In the genomic region with DNA sequence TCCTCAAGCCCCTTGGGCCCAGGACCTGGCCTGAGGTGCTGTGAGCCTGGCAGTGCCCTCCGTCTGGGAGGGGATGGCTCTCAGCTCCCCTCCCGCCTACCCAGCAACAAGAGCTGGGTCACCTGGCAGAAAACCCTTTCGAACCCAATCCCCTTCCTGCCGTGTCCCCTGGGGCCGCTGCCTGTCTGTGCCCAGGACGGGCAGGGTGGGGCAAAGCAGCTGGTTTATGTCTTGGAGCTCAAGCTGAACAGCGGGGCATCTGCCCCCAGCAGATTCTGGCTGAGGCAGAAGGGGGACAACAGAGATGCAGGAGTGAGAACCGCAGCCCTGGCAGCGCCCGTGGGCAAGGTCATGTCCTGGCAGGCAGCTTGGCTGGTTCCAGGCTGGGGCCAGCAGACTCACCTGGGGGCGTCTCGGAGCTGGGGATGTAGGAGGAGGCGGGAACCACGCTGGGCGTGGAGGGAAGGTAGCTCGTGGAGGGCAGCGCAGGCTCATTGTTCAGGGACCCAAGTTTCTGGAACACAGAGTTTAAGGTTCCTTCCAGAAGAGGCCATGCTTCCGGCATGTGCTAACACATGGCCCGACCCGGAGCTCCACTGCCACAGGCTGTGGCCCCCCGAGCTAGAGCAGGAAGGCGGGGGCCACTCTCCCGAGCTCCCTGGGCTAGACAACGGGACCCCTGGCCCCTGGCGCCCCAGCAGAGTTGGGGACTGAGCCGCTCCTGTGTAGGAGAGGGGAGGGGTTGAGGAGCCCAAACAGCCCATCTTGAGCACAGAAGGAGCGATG, we compare ENCODE assay signal across 16 cellular contexts. TPM values are rescaled to one million over a fixed set of nuclear protein-coding genes. Genes with fewer than 3 reads are reported as not detected.
DNase-seq lines count a peak whose midpoint lies in the region; ATAC-seq and TF ChIP-seq lines count a peak whose summit lies in the region.
"Had no signal": no experiment of that assay in that cellular context is flagged by ENCODE, and none has a peak within 500 bp of the region (broad histone marks: within the 10 kb centered on the region; RNA-seq: fewer than 3 reads in every experiment).

No MANE protein-coding gene starts in this region.

- H3K27me3 Mint-ChIP-seq in activated naive CD8-positive, alpha-beta T cell treated with anti-CD3 and anti-CD28 coated beads for 36 hours = no peaks in the 10 kb centered on the region
- no peaks in the 10 kb centered on the region for H3K27me3 Mint-ChIP-seq in activated T-helper 1 cell treated with anti-CD3 and anti-CD28 coated beads, Interleukin-12 subunit alpha, Interleukin-12 subunit beta, Interleukin-2, Interleukin-4 antibody, amounts not matched to agents 30 ng/mL and 10 ng/mL and 1 ng/mL, durations not matched to agents 14 hours and 24 hours and 36 hours (ENCODE audit: insufficient read depth)
- H3K27me3 Mint-ChIP-seq: CD4-positive, CD25-positive, alpha-beta regulatory T cell had no signal

- H3K9me3 Mint-ChIP-seq in activated naive CD8-positive, alpha-beta T cell treated with anti-CD3 and anti-CD28 coated beads for 36 hours = no peaks in the 10 kb centered on the region
- no peaks in the 10 kb centered on the region for H3K9me3 Mint-ChIP-seq in activated T-helper 1 cell treated with anti-CD3 and anti-CD28 coated beads, Interleukin-12 subunit alpha, Interleukin-12 subunit beta, Interleukin-2, Interleukin-4 antibody, amounts not matched to agents 30 ng/mL and 10 ng/mL and 1 ng/mL, durations not matched to agents 14 hours and 24 hours and 36 hours
- H3K9me3 Mint-ChIP-seq: CD4-positive, CD25-positive, alpha-beta regulatory T cell had no signal

- intact Hi-C loops in activated T-helper 1 cell treated with anti-CD3 and anti-CD28 coated beads, Interleukin-12 subunit alpha, Interleukin-12 subunit beta, Interleukin-2, Interleukin-4 antibody, amounts not matched to agents 30 ng/mL and 10 ng/mL and 1 ng/mL, durations not matched to agents 14 hours and 24 hours and 36 hours (cut with micrococcal nuclease) = no loop called here

- no peak for TF ChIP-seq CTCF in GM13977 (IDR thresholded peaks at IDR 0.05; ENCODE audit: extremely low read depth, insufficient read depth, missing control alignments)

- H3K4me3 ChIP-seq in mesodermal cell (ENCODE audit: extremely low read depth, insufficient read depth, low read length, poor library complexity, severe bottlenecking) = no peak overlapping the region
- H3K4me3 ChIP-seq: testis had no signal

- H3K4me1 ChIP-seq in mesodermal cell (ENCODE audit: control insufficient read depth, insufficient read depth, low read length, poor library complexity, severe bottlenecking) = no peaks in the 10 kb centered on the region

- peak; percentile 61 for DNase-seq in NCI-H1436 (lab: John Stamatoyannopoulos, UW)
- no peak for DNase-seq in NCI-H1436 treated with DMSO at 0.1 percent for 48 hours (lab: John Stamatoyannopoulos, UW)
- peak; percentile 34 for DNase-seq in GM13977 (ENCODE audit: low spot score)
- no peak for DNase-seq in activated naive CD8-positive, alpha-beta T cell treated with anti-CD3 and anti-CD28 coated beads for 36 hours
- DNase-seq in activated T-helper 1 cell treated with anti-CD3 and anti-CD28 coated beads, Interleukin-12 subunit alpha, Interleukin-12 subunit beta, Interleukin-2, Interleukin-4 antibody, amounts not matched to agents 30 ng/mL and 10 ng/mL and 1 ng/mL, durations not matched to agents 14 hours and 24 hours and 36 hours (ENCODE audit: low spot score) = no peak
- DNase-seq in RPMI8226 = no peak
- DNase-seq: 8988T; CD4-positive, CD25-positive, alpha-beta regulatory T cell; KBM-7; kidney glomerular epithelial cell; NCI-H1105 treated with DMSO at 0.1 percent for 48 hours; NCI-H446 treated with DMSO at 0.1 percent for 48 hours had no signal

- no peaks in the 10 kb centered on the region for H3K9me3 ChIP-seq in mesodermal cell (ENCODE audit: control insufficient read depth, low read length)
- H3K9me3 ChIP-seq: testis had no signal

- H3K4me1 Mint-ChIP-seq in activated naive CD8-positive, alpha-beta T cell treated with anti-CD3 and anti-CD28 coated beads for 36 hours = no peaks in the 10 kb centered on the region
- H3K4me1 Mint-ChIP-seq in activated T-helper 1 cell treated with anti-CD3 and anti-CD28 coated beads, Interleukin-12 subunit alpha, Interleukin-12 subunit beta, Interleukin-2, Interleukin-4 antibody, amounts not matched to agents 30 ng/mL and 10 ng/mL and 1 ng/mL, durations not matched to agents 14 hours and 24 hours and 36 hours (ENCODE audit: low read depth) = no peaks in the 10 kb centered on the region
- H3K4me1 Mint-ChIP-seq: CD4-positive, CD25-positive, alpha-beta regulatory T cell had no signal

- 93 to 96% methylated on average over 24 to 27 of the region's 27 CpGs for WGBS in mesodermal cell (ENCODE audit: insufficient coverage in 2 of 2), 2 experiments

- no peak for ATAC-seq in GM21360 (IDR thresholded peaks at IDR 0.05; ENCODE audit: unreplicated experiment)

- in situ Hi-C loops in GM13977 (cut with MboI; ENCODE audit: low pct_unique_long_range_greater_than_20kb, low sequenced_read_pairs, unreplicated experiment) = no loop called here

- H3K27ac Mint-ChIP-seq in activated naive CD8-positive, alpha-beta T cell treated with anti-CD3 and anti-CD28 coated beads for 36 hours = peak overlapping the region; percentile 38
- H3K27ac Mint-ChIP-seq in activated T-helper 1 cell treated with anti-CD3 and anti-CD28 coated beads, Interleukin-12 subunit alpha, Interleukin-12 subunit beta, Interleukin-2, Interleukin-4 antibody, amounts not matched to agents 30 ng/mL and 10 ng/mL and 1 ng/mL, durations not matched to agents 14 hours and 24 hours and 36 hours = no peak overlapping the region
- H3K27ac Mint-ChIP-seq: CD4-positive, CD25-positive, alpha-beta regulatory T cell had no signal

- peaks cover 18% of the 10 kb centered on the region for H3K36me3 Mint-ChIP-seq in activated naive CD8-positive, alpha-beta T cell treated with anti-CD3 and anti-CD28 coated beads for 36 hours
- H3K36me3 Mint-ChIP-seq in activated T-helper 1 cell treated with anti-CD3 and anti-CD28 coated beads, Interleukin-12 subunit alpha, Interleukin-12 subunit beta, Interleukin-2, Interleukin-4 antibody, amounts not matched to agents 30 ng/mL and 10 ng/mL and 1 ng/mL, durations not matched to agents 14 hours and 24 hours and 36 hours (ENCODE audit: low read depth) = peaks cover 26% of the 10 kb centered on the region

- peak overlapping the region; percentile 29 for H3K27ac ChIP-seq in mesodermal cell (ENCODE audit: low read depth, low read length, severe bottlenecking)
- H3K27ac ChIP-seq: WERI-Rb-1 had no signal

- H3K4me3 Mint-ChIP-seq in activated naive CD8-positive, alpha-beta T cell treated with anti-CD3 and anti-CD28 coated beads for 36 hours = no peak overlapping the region
- H3K4me3 Mint-ChIP-seq in activated T-helper 1 cell treated with anti-CD3 and anti-CD28 coated beads, Interleukin-12 subunit alpha, Interleukin-12 subunit beta, Interleukin-2, Interleukin-4 antibody, amounts not matched to agents 30 ng/mL and 10 ng/mL and 1 ng/mL, durations not matched to agents 14 hours and 24 hours and 36 hours = no peak overlapping the region
- H3K4me3 Mint-ChIP-seq: CD4-positive, CD25-positive, alpha-beta regulatory T cell had no signal

- peaks cover 93% of the 10 kb centered on the region for H3K36me3 ChIP-seq in mesodermal cell (ENCODE audit: control insufficient read depth, insufficient read depth, low read length)

RNA-seq across cellular contexts. Expression of a gene that starts 24.2 kb away (rescaled TPM):
- total RNA-seq in activated naive CD8-positive, alpha-beta T cell treated with anti-CD3 and anti-CD28 coated beads for 36 hours = 10 to 100 TPM; 44.8 to 46.2 TPM
- 34.7 TPM for polyA plus RNA-seq in mesodermal cell (2013, experiment 1 of 2)
- polyA plus RNA-seq in mesodermal cell (2013, experiment 2 of 2) = 30.7 TPM
- 52.9 and 55.4 TPM in 2 replicates for total RNA-seq in activated T-helper 1 cell treated with anti-CD3 and anti-CD28 coated beads, Interleukin-12 subunit alpha, Interleukin-12 subunit beta, Interleukin-2, Interleukin-4 antibody, amounts not matched to agents 30 ng/mL and 10 ng/mL and 1 ng/mL, durations not matched to agents 14 hours and 24 hours and 36 hours

Comparison
In these comparisons a context has a peak if more than half of its experiments do, and no peak if none do; other contexts are left out.
1. DNase-seq: peak in NCI-H1436 (single experiment) and GM13977 (single experiment); none in NCI-H1436 treated with DMSO at 0.1 percent for 48 hours (single experiment), activated naive CD8-positive, alpha-beta T cell treated with anti-CD3 and anti-CD28 coated beads for 36 hours (single experiment), activated T-helper 1 cell treated with anti-CD3 and anti-CD28 coated beads, Interleukin-12 subunit alpha, Interleukin-12 subunit beta, Interleukin-2, Interleukin-4 antibody, amounts not matched to agents 30 ng/mL and 10 ng/mL and 1 ng/mL, durations not matched to agents 14 hours and 24 hours and 36 hours (single experiment) and RPMI8226 (single experiment).